ENCODE assay signal across 14 cellular contexts in the genomic region with DNA sequence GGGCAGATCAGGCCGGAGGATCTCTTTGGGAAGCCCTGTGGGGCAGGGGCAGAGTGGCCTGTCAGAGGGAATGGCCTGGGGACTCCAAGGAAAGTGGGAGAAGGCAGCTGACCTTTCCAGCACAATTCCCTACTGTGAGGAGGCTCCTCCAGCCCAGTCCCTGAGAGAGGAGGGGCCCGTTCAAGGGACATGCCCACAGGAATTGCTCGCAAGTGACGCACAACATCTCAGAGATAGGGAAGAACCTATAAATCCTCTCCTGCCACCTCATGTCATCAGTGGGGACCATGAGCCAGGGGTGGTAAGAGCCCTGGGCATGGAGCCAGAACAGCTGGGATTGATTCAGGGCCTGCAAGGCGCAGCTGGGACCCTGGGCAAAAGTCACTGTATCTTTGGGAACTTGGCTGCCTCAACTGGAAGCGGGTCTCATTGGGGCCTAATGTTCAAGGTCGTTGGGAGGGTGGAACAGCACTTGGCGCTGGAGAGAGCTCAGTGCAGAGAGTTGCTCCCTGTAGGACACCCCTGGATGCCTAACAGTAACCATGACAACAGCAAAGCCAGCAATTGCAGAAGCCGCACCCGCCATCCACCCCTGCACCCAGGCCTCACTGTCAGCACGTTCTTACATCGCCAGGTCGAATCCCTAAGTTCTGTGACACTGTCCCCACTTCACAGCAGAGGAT. TPM values are rescaled to one million over a fixed set of nuclear protein-coding genes. Genes with fewer than 3 reads are reported as not detected.
DNase-seq lines count a peak whose midpoint lies in the region; ATAC-seq, FAIRE-seq and TF ChIP-seq lines count a peak whose summit lies in the region.
"Had no signal": no experiment of that assay in that cellular context is flagged by ENCODE, and none has a peak within 500 bp of the region (broad histone marks: within the 10 kb centered on the region; RNA-seq: fewer than 3 reads in every experiment).

No MANE protein-coding gene starts in this region.

- H3K4me3 Mint-ChIP-seq in WTC11: no peak overlapping the region
- H3K4me3 Mint-ChIP-seq: memory B cell had no signal

- peaks cover 10% of the 10 kb centered on the region for H3K36me3 Mint-ChIP-seq in WTC11
- H3K36me3 Mint-ChIP-seq: memory B cell had no signal

- H3K4me3 ChIP-seq in HEK293 (ENCODE audit: low read depth, low read length) (no peak overlapping the region), left ventricle myocardium inferior (no peak overlapping the region), small intestine (ENCODE audit: low read depth in 1 of 2, low read length in 2 of 2) (no peak overlapping the region)

- no peak for FAIRE-seq in small intestine (lab: Jason Lieb, UNC)
- FAIRE-seq: colon had no signal

- DNase-seq in WTC11 (ENCODE audit: low spot score) (peak; percentile 6), left ventricle myocardium inferior (peak; percentile 72), small intestine (peak; percentile 20), AML-193 (lab: John Stamatoyannopoulos, UW) (no peak), activated gamma-delta T cell (lab: John Stamatoyannopoulos, UW) (no peak), GOT3 (lab: John Stamatoyannopoulos, UW) (no peak)
- DNase-seq: KBM-7, NCI-H2227 treated with DMSO at 0.1 percent for 48 hours, SHP77 had no signal

- peaks cover 7% of the 10 kb centered on the region; the same call in 1 of the 2 replicates for H3K9me3 Mint-ChIP-seq in WTC11
- H3K9me3 Mint-ChIP-seq: activated T-helper 2 cell treated with anti-CD3 and anti-CD28 coated beads, Interferon-gamma antibody, Interleukin-2, Interleukin-4, amounts not matched to agents 10 μg/mL and 5 μg/mL and 100 μg/mL, durations not matched to agents 14 hours and 24 hours and 36 hours had no signal

- no peak overlapping the region for H3K27ac ChIP-seq in HEK293 (ENCODE audit: extremely low read depth, low read depth, low read length)
- H3K27ac ChIP-seq in left ventricle myocardium inferior (replicated peaks): peak overlapping the region; percentile 57
- no peak overlapping the region for H3K27ac ChIP-seq in small intestine (ENCODE audit: low read depth in 1 of 2, low read length in 1 of 2)

- H3K4me1 Mint-ChIP-seq in WTC11: no peaks in the 10 kb centered on the region
- H3K4me1 Mint-ChIP-seq: memory B cell had no signal

- H3K36me3 ChIP-seq in HEK293 (ENCODE audit: control insufficient read depth in 2 of 2, insufficient read depth in 1 of 2, low read length in 2 of 2) (peaks cover 0 to 5% of the 10 kb centered on the region in 2 experiments; a peak in 1 of 3 replicates), left ventricle myocardium inferior (no peaks in the 10 kb centered on the region), small intestine (ENCODE audit: control insufficient read depth in 2 of 2, insufficient read depth in 2 of 2, low read length in 2 of 2) (no peaks in the 10 kb centered on the region)

- H3K4me1 ChIP-seq in HEK293 (ENCODE audit: control insufficient read depth, insufficient read depth, low read length): no peaks in the 10 kb centered on the region
- H3K4me1 ChIP-seq in left ventricle myocardium inferior: peaks cover 9% of the 10 kb centered on the region
- no peaks in the 10 kb centered on the region for H3K4me1 ChIP-seq in small intestine (ENCODE audit: control insufficient read depth in 2 of 2, insufficient read depth in 1 of 2, low read depth in 1 of 2, low read length in 1 of 2)

- H3K27me3 Mint-ChIP-seq in WTC11 (ENCODE audit: low read depth): no peaks in the 10 kb centered on the region

- peak overlapping the region; percentile 51; the same call in 1 of the 2 replicates for H3K27ac Mint-ChIP-seq in WTC11
- H3K27ac Mint-ChIP-seq: activated T-helper 2 cell treated with anti-CD3 and anti-CD28 coated beads, Interferon-gamma antibody, Interleukin-2, Interleukin-4, amounts not matched to agents 10 μg/mL and 5 μg/mL and 100 μg/mL, durations not matched to agents 14 hours and 24 hours and 36 hours; memory B cell had no signal

- H3K27me3 ChIP-seq in left ventricle myocardium inferior (ENCODE audit: low read depth) (no peaks in the 10 kb centered on the region), small intestine (ENCODE audit: control insufficient read depth in 2 of 2, insufficient read depth in 2 of 2, low read length in 2 of 2) (no peaks in the 10 kb centered on the region)

- POLR2A ChIA-PET in HEK293 (lab: Yijun Ruan, JAX): no interaction called here
- POLR2A ChIA-PET in WTC11 (lab: Charles Lee): no interaction called here

- H3K9me3 ChIP-seq in HEK293 (ENCODE audit: control insufficient read depth, insufficient read depth, low read depth, low read length): no peaks in the 10 kb centered on the region
- H3K9me3 ChIP-seq in left ventricle myocardium inferior (replicated peaks): no peaks in the 10 kb centered on the region
- no peaks in the 10 kb centered on the region for H3K9me3 ChIP-seq in small intestine (ENCODE audit: control insufficient read depth, low read depth)

- CTCF ChIA-PET in HEK293 (lab: Yijun Ruan, JAX): interaction anchor here (0.6 to 2.6 kb wide), 3 partner anchors 9 to 199 kb away, joined by 3 to 11 read pairs (median 5); no protein-coding TSS in a partner anchor
- CTCF ChIA-PET in WTC11 (lab: Charles Lee): interaction anchor here (0.8 to 2.1 kb wide), 5 partner anchors 9 to 199 kb away, joined by 3 to 13 read pairs (median 3); no protein-coding TSS in a partner anchor

- intact Hi-C loops in left ventricle myocardium inferior (cut with micrococcal nuclease): no loop called here

- TF ChIP-seq CTCF in HEK293 (tag by site-specific recombination; IDR thresholded peaks at IDR 0.05) (no peak), WTC11 (IDR thresholded peaks at IDR 0.05) (no peak), left ventricle myocardium inferior (IDR thresholded peaks at IDR 0.05; ENCODE audit: borderline replicate concordance) (no peak)

- ATAC-seq in WTC11 (no peak), HG03457 (IDR thresholded peaks at IDR 0.05; ENCODE audit: unreplicated experiment) (no peak)

- 29 to 59% (median 42%) methylated on average over 13 of the region's 13 CpGs for WGBS in small intestine, 3 donors

TF ChIP-seq in HEK293, 187 proteins besides CTCF, POLR2A, EP300 and RAD21:
- TF ChIP-seq ZNF621 (tag by site-specific recombination; IDR thresholded peaks at IDR 0.05): no peak
- TF ChIP-seq, protein P1, sequence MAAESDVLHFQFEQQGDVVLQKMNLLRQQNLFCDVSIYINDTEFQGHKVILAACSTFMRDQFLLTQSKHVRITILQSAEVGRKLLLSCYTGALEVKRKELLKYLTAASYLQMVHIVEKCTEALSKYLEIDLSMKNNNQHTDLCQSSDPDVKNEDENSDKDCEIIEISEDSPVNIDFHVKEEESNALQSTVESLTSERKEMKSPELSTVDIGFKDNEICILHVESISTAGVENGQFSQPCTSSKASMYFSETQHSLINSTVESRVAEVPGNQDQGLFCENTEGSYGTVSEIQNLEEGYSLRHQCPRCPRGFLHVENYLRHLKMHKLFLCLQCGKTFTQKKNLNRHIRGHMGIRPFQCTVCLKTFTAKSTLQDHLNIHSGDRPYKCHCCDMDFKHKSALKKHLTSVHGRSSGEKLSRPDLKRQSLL (tag by site-specific recombination; IDR thresholded peaks at IDR 0.05): no peak
- TF ChIP-seq ZNF341 (tag by site-specific recombination; IDR thresholded peaks at IDR 0.05; ENCODE audit: low read depth): peak; percentile 57

TF ChIP-seq in WTC11, 78 proteins besides CTCF, POLR2A, EP300 and RAD21:
- TF ChIP-seq PRRX2 (CRISPR knock-in tag; IDR thresholded peaks at IDR 0.05) (no peak), NR2C2 (CRISPR knock-in tag; IDR thresholded peaks at IDR 0.05) (no peak)

RNA-seq across cellular contexts. Expression of gene ORM1, which starts 41.3 kb away (rescaled TPM):
- 3.9 to 7.2 TPM (median 5.4 TPM) in 3 replicates for total RNA-seq in WTC11 (2021)
- total RNA-seq in left ventricle myocardium inferior: not detected
- 1 to 10 TPM in 2 of 3 donors, not detected in 1; 1.3 to 6.9 TPM for polyA plus RNA-seq in small intestine
- total RNA-seq: activated T-helper 2 cell treated with anti-CD3 and anti-CD28 coated beads, Interferon-gamma antibody, Interleukin-2, Interleukin-4, amounts not matched to agents 10 μg/mL and 5 μg/mL and 100 μg/mL, durations not matched to agents 14 hours and 24 hours and 36 hours had no signal

RNA-seq across cellular contexts. Expression of gene ORM2, which starts 48.1 kb away (rescaled TPM):
- 0.73 to 1.6 TPM (median 1.0 TPM) in 3 replicates for total RNA-seq in WTC11 (2021)
- not detected for total RNA-seq in left ventricle myocardium inferior
- under 1 TPM in 1 of 3 donors, not detected in 2; 0.28 TPM for polyA plus RNA-seq in small intestine
- total RNA-seq: activated T-helper 2 cell treated with anti-CD3 and anti-CD28 coated beads, Interferon-gamma antibody, Interleukin-2, Interleukin-4, amounts not matched to agents 10 μg/mL and 5 μg/mL and 100 μg/mL, durations not matched to agents 14 hours and 24 hours and 36 hours had no signal

Comparison
In these comparisons a context has a peak if more than half of its experiments do, and no peak if none do; other contexts are left out.
1. DNase-seq: peak in WTC11 (single experiment), left ventricle myocardium inferior (single experiment) and small intestine (single experiment); none in AML-193 (0 of 2), activated gamma-delta T cell (single experiment) and GOT3 (single experiment).